In the genomic region with DNA sequence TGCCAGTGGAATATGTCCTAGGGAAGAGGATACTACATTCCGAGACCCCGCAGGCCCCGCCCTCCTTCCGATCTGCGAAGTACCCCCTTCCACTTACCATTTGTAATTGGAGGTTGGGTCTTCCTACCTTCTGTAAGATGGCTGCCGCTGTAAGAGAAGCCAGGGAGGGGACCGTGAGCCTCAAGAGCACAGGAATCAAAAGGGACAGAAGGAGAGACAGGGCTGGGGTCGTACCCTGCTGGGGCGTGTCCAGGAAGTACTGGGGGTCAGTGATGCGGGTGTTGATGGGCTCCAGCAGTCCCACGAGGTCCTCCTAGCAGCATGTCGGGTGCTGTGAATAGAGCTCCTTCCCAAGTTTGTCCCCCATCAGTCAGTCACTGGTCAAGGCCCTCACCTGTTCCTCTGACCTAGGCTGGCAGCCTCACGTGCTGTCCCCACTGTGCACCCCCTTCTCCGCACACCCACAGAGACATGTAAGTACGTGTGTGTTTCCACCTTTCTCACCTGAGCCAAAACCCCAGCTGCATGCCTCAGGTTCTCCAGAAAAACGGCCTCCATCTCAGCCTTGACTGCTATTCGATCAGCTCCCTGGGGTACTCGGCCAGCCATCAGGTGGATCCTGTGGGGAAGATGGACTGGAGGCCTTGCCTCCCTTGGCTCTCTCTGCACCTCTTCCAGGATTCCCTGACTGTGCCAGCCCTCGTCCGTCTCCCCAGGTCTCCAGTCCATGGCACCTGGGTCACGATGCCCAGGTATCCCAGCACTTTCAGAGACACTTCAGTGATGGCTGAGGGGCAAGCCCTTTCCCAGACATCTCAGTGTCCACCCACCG, we compare ENCODE assay signal across 13 cellular contexts. TPM values are rescaled to one million over a fixed set of nuclear protein-coding genes. Genes with fewer than 3 reads are reported as not detected.
A peak's percentile ranks its signal among the peaks of the same experiment; 100 is the strongest.
DNase-seq lines count a peak whose midpoint lies in the region; ATAC-seq and TF ChIP-seq lines count a peak whose summit lies in the region.
"Had no signal": no experiment of that assay in that cellular context is flagged by ENCODE, and none has a peak within 500 bp of the region (broad histone marks: within the 10 kb centered on the region; RNA-seq: fewer than 3 reads in every experiment).

No MANE protein-coding gene starts in this region.

- peaks cover 0 to 2% (median 0%) of the 10 kb centered on the region in 11 donors for H3K9me3 Mint-ChIP-seq in naive thymus-derived CD4-positive, alpha-beta T cell
- H3K9me3 Mint-ChIP-seq: H9 had no signal

- H3K18ac ChIP-seq in IMR-90 (ENCODE audit: low read depth, low read length): no peak overlapping the region

- H4K20me1 ChIP-seq in IMR-90 (ENCODE audit: insufficient read depth, low read length): peaks cover 8% of the 10 kb centered on the region; the same call in 1 of the 2 replicates

- H3K9ac ChIP-seq in IMR-90 (ENCODE audit: low read depth, low read length): no peak overlapping the region

- DNase-seq in A673 (ENCODE audit: low spot score) (no peak), IMR-90 (no peak), brain microvascular endothelial cell (no peak), prostate gland (ENCODE audit: low spot score) (no peak), upper lobe of right lung (no peak), cerebellar nuclear complex (lab: John Stamatoyannopoulos, UW) (no peak)
- peak in 1 of 9 donors; percentile 19 for DNase-seq in naive thymus-derived CD4-positive, alpha-beta T cell
- DNase-seq: BE2C had no signal

- intact Hi-C loops in A673 (cut with micrococcal nuclease; ENCODE audit: unreplicated experiment): no loop called here
- intact Hi-C loops in IMR-90 (cut with micrococcal nuclease): loop anchor here (5.0 kb wide), 1 partner anchor 75 kb away; no protein-coding TSS in a partner anchor
- intact Hi-C loops in naive thymus-derived CD4-positive, alpha-beta T cell (cut with micrococcal nuclease): loop anchor here (5.0 kb wide), 2 partner anchors 85 to 495 kb away; a partner anchor contains a TSS
- intact Hi-C loops in prostate gland (cut with DNase I): no loop called here
- intact Hi-C loops in upper lobe of right lung (cut with DNase I): no loop called here

- no peak overlapping the region for H3K56ac ChIP-seq in IMR-90 (ENCODE audit: extremely low read depth, insufficient read depth, low read length)

- in situ Hi-C loops in IMR-90 (cut with MboI; ENCODE audit: low sequenced_read_pairs): no loop called here
- in situ Hi-C loops in brain microvascular endothelial cell (cut with HindIII; ENCODE audit: low pct_ligation_motif_present, low sequenced_read_pairs): no loop called here

- H2BK15ac ChIP-seq in IMR-90 (ENCODE audit: low read depth, low read length): no peak overlapping the region

- BruUV-seq in A673 (replicated peaks; lab: Mats Ljungman, UMichigan): TSS peak; percentile 69
- BruUV-seq in IMR-90 (replicated peaks; lab: Mats Ljungman, UMichigan): no TSS peak

- peak overlapping the region in 7 of 10 donors; percentile 8 to 91 (median 88) for H3K4me3 Mint-ChIP-seq in naive thymus-derived CD4-positive, alpha-beta T cell

- peak overlapping the region; percentile 88 for H3K4ac ChIP-seq in IMR-90 (ENCODE audit: low read depth, low read length)

- H3K23ac ChIP-seq in IMR-90 (ENCODE audit: low read depth, low read length): peak overlapping the region; percentile 86; the same call in 1 of the 2 replicates

- peak overlapping the region in 1 of 2 experiments; percentile 51; a peak in 1 of 4 replicates for H4K8ac ChIP-seq in IMR-90 (ENCODE audit: low read depth in 2 of 2, low read length in 2 of 2)

- H4K91ac ChIP-seq in IMR-90 (ENCODE audit: insufficient read depth, low read depth, low read length): no peak overlapping the region

- peak overlapping the region; percentile 62; the same call in 1 of the 2 replicates for H2BK120ac ChIP-seq in IMR-90 (ENCODE audit: low read depth, low read length)

- H2BK5ac ChIP-seq in IMR-90 (ENCODE audit: low read depth, low read length, poor library complexity, severe bottlenecking): peak overlapping the region; percentile 11

- TF ChIP-seq POLR2A in IMR-90 (IDR thresholded peaks at IDR 0.05; ENCODE audit: low read depth, low read length) (no peak), prostate gland (IDR thresholded peaks at IDR 0.05) (no peak)

- H3K4me2 ChIP-seq in IMR-90 (ENCODE audit: low read depth, low read length): no peak overlapping the region

- peaks cover 19% of the 10 kb centered on the region for H3K9me1 ChIP-seq in IMR-90 (ENCODE audit: insufficient read depth, low read length)

- H4K5ac ChIP-seq in IMR-90 (ENCODE audit: low read depth, low read length): no peak overlapping the region

- peaks cover 9 to 27% (median 18%) of the 10 kb centered on the region in 7 donors for H3K4me1 Mint-ChIP-seq in naive thymus-derived CD4-positive, alpha-beta T cell

- peak overlapping the region in 8 of 9 donors; percentile 68 to 94 (median 88) for H3K27ac Mint-ChIP-seq in naive thymus-derived CD4-positive, alpha-beta T cell

- H3K27ac ChIP-seq in A673 (ENCODE audit: low read depth, low read length, poor library complexity, severe bottlenecking) (no peak overlapping the region), IMR-90 (ENCODE audit: insufficient read depth, low read length) (no peak overlapping the region), brain microvascular endothelial cell (no peak overlapping the region), prostate gland (no peak overlapping the region), upper lobe of right lung (no peak overlapping the region)
- no peak overlapping the region for H3K27ac ChIP-seq in naive thymus-derived CD4-positive, alpha-beta T cell (ENCODE audit: low read depth, low read length)

- peak overlapping the region; percentile 79 for H2AK9ac ChIP-seq in IMR-90 (replicated peaks; ENCODE audit: low read depth, low read length, poor library complexity)

- H2AK5ac ChIP-seq in IMR-90 (ENCODE audit: low read depth, low read length): peak overlapping the region; percentile 81

- ATAC-seq in IMR-90 (ENCODE audit: low read depth) (no peak), HG02885 (IDR thresholded peaks at IDR 0.05; ENCODE audit: poor library complexity, unreplicated experiment) (no peak), upper lobe of right lung (no peak)
- ATAC-seq in naive thymus-derived CD4-positive, alpha-beta T cell: no peak
- ATAC-seq: activated CD4-positive, CD25-positive, alpha-beta regulatory T cell treated with anti-CD3 and anti-CD28 coated beads, Interleukin-2, amount 50 U/mL, for 24 hours had no signal

- peak overlapping the region; percentile 44 for H2AFZ ChIP-seq in IMR-90 (replicated peaks; ENCODE audit: low read length, poor library complexity)

- POLR2A ChIA-PET in A673 (lab: Charles Lee; ENCODE audit: low non-redundant PET): no interaction called here
- POLR2A ChIA-PET in IMR-90 (lab: Charles Lee; ENCODE audit: unreplicated experiment): interaction anchor here (1.0 kb wide), 1 partner anchor 16 kb away, joined by 3 read pairs; no protein-coding TSS in a partner anchor
- POLR2A ChIA-PET in naive thymus-derived CD4-positive, alpha-beta T cell (lab: Charles Lee): interaction anchor here (0.7 to 1.2 kb wide), 2 partner anchors 10 to 292 kb away, joined by 3 read pairs; no protein-coding TSS in a partner anchor

- H3K4me3 ChIP-seq in A673 (ENCODE audit: low read depth, low read length, poor library complexity, severe bottlenecking) (no peak overlapping the region), IMR-90 (ENCODE audit: insufficient read depth, low read depth, low read length) (no peak overlapping the region), brain microvascular endothelial cell (ENCODE audit: low read depth, low read length) (peak overlapping the region; percentile 9), prostate gland (no peak overlapping the region), upper lobe of right lung (no peak overlapping the region)
- H3K4me3 ChIP-seq in naive thymus-derived CD4-positive, alpha-beta T cell (ENCODE audit: low read length): no peak overlapping the region
- H3K4me3 ChIP-seq: MG63 had no signal

- no peak for TF ChIP-seq RAD21 in IMR-90 (IDR thresholded peaks at IDR 0.05; ENCODE audit: low read length)

- peaks cover 6% of the 10 kb centered on the region for H3K27me3 ChIP-seq in A673 (replicated peaks; ENCODE audit: insufficient read depth, low read depth, low read length, poor library complexity)
- H3K27me3 ChIP-seq in IMR-90 (ENCODE audit: control insufficient read depth, insufficient read depth, low read length): no peaks in the 10 kb centered on the region
- H3K27me3 ChIP-seq in brain microvascular endothelial cell (replicated peaks): no peaks in the 10 kb centered on the region
- H3K27me3 ChIP-seq in naive thymus-derived CD4-positive, alpha-beta T cell (ENCODE audit: control insufficient read depth in 2 of 2, insufficient read depth in 2 of 2, low read length in 2 of 2): no peaks in the 10 kb centered on the region
- H3K27me3 ChIP-seq in prostate gland (replicated peaks; ENCODE audit: insufficient read depth): no peaks in the 10 kb centered on the region
- no peaks in the 10 kb centered on the region for H3K27me3 ChIP-seq in upper lobe of right lung
- H3K27me3 ChIP-seq: BE2C had no signal

- 0 out of 2 replicates have a peak overlapping the region, but pooled peaks have one; percentile 39 for H3K14ac ChIP-seq in IMR-90 (replicated peaks; ENCODE audit: low read depth, low read length)

- TF ChIP-seq CTCF in A673 (conservative IDR thresholded peaks at IDR 0.05; ENCODE audit: low read depth, low read length): no peak
- no peak for TF ChIP-seq CTCF in IMR-90 (conservative IDR thresholded peaks at IDR 0.05; ENCODE audit: low read depth, low read length)
- no peak for TF ChIP-seq CTCF in brain microvascular endothelial cell (IDR thresholded peaks at IDR 0.05; ENCODE audit: low read depth, low read length, missing control alignments)
- TF ChIP-seq CTCF in prostate gland (IDR thresholded peaks at IDR 0.05): no peak
- no peak for TF ChIP-seq CTCF in upper lobe of right lung (IDR thresholded peaks at IDR 0.05)

- H3K9me3 ChIP-seq in A673 (ENCODE audit: low read depth, low read length, poor library complexity, severe bottlenecking) (no peaks in the 10 kb centered on the region), IMR-90 (ENCODE audit: control insufficient read depth, insufficient read depth, low read length) (no peaks in the 10 kb centered on the region), prostate gland (no peaks in the 10 kb centered on the region), upper lobe of right lung (no peaks in the 10 kb centered on the region)
- H3K9me3 ChIP-seq in naive thymus-derived CD4-positive, alpha-beta T cell (ENCODE audit: control insufficient read depth in 2 of 3, low read length in 3 of 3): no peaks in the 10 kb centered on the region
- H3K9me3 ChIP-seq: BE2C, MG63, psoas muscle had no signal

- H2BK20ac ChIP-seq in IMR-90 (ENCODE audit: low read depth, low read length): no peak overlapping the region

- H3K4me1 ChIP-seq in A673 (ENCODE audit: insufficient read depth, low read length, poor library complexity, severe bottlenecking) (peaks cover 11% of the 10 kb centered on the region), IMR-90 (ENCODE audit: control insufficient read depth, insufficient read depth, low read length) (peaks cover 7% of the 10 kb centered on the region), prostate gland (replicated peaks) (no peaks in the 10 kb centered on the region), upper lobe of right lung (no peaks in the 10 kb centered on the region)
- H3K4me1 ChIP-seq in naive thymus-derived CD4-positive, alpha-beta T cell (ENCODE audit: control insufficient read depth in 2 of 2, insufficient read depth in 2 of 2, low read length in 2 of 2): peaks cover 0 to 9% of the 10 kb centered on the region in 2 donors
- H3K4me1 ChIP-seq: BE2C had no signal

- dilution Hi-C loops in IMR-90 (cut with HindIII; ENCODE audit: low sequenced_read_pairs, unreplicated experiment): no loop called here

- WGBS in IMR-90 (ENCODE audit: extremely low coverage in 2 of 2, insufficient read length in 1 of 2), 2 experiments: 91% methylated on average over 4 of the region's 22 CpGs; no CpG with 5 or more reads in 1 of the 2 experiments
- WGBS in prostate gland: 81% methylated on average over 22 of the region's 22 CpGs

- CTCF ChIA-PET in A673 (lab: Charles Lee) (no interaction called here), IMR-90 (lab: Yijun Ruan, JAX) (no interaction called here)
- CTCF ChIA-PET in naive thymus-derived CD4-positive, alpha-beta T cell (lab: Charles Lee): no interaction called here

- H3K36me3 Mint-ChIP-seq in naive thymus-derived CD4-positive, alpha-beta T cell: peaks cover 0 to 22% (median 0%) of the 10 kb centered on the region in 5 donors

- peaks cover 0 to 14% (median 5%) of the 10 kb centered on the region in 5 donors for H3K27me3 Mint-ChIP-seq in naive thymus-derived CD4-positive, alpha-beta T cell

- H3K36me3 ChIP-seq in A673 (ENCODE audit: insufficient read depth, low read length, poor library complexity, severe bottlenecking): peaks cover 37% of the 10 kb centered on the region
- peaks cover 54% of the 10 kb centered on the region for H3K36me3 ChIP-seq in IMR-90 (ENCODE audit: control insufficient read depth, insufficient read depth, low read length)
- H3K36me3 ChIP-seq in brain microvascular endothelial cell (replicated peaks): peaks cover 49% of the 10 kb centered on the region
- H3K36me3 ChIP-seq in naive thymus-derived CD4-positive, alpha-beta T cell (ENCODE audit: control insufficient read depth in 2 of 3, insufficient read depth in 3 of 3, low read length in 3 of 3): peaks cover 0 to 41% (median 0%) of the 10 kb centered on the region in 3 experiments
- H3K36me3 ChIP-seq in prostate gland: peaks cover 0 to 19% of the 10 kb centered on the region in 2 donors
- H3K36me3 ChIP-seq in upper lobe of right lung: peaks cover 49% of the 10 kb centered on the region
- H3K36me3 ChIP-seq: BE2C had no signal

- peaks cover 10 to 59% of the 10 kb centered on the region in 2 experiments; a peak in 2 of 4 replicates for H3K79me1 ChIP-seq in IMR-90 (ENCODE audit: low read depth in 1 of 2, low read length in 2 of 2)

RNA-seq across cellular contexts. Expression of a gene that starts 1.8 kb away (rescaled TPM):
- 14.8 and 19.8 TPM in 2 replicates for total RNA-seq in A673 (2021)
- total RNA-seq in IMR-90 (2012; rRNA removed): 21.5 and 25.0 TPM in 2 replicates
- polyA plus RNA-seq in IMR-90 (2012; rRNA removed): 53.7 and 66.7 TPM in 2 replicates
- polyA plus RNA-seq in IMR-90 (2012; cell fraction: cytosol; rRNA removed): 46.3 and 63.2 TPM in 2 replicates
- polyA plus RNA-seq in IMR-90 (2012; cell fraction: nucleus; rRNA removed; ENCODE audit: low replicate concordance): 204 and 236 TPM in 2 replicates
- 10 to 100 TPM; 15.8 to 29.3 (median 26.8) TPM for total RNA-seq in naive thymus-derived CD4-positive, alpha-beta T cell
- 1 to 10 TPM; 4.4 to 5.6 TPM for polyA plus RNA-seq in naive thymus-derived CD4-positive, alpha-beta T cell
- 100 to 1,000 TPM in 1 of 2 donors, 10 to 100 TPM in 1; 67.7 to 104 TPM for total RNA-seq in prostate gland
- total RNA-seq in upper lobe of right lung: 72.6 TPM

Comparison
In these comparisons a context has a peak if more than half of its experiments do, and no peak if none do; other contexts are left out.
1. intact Hi-C loops: an anchor here in IMR-90 (5.0 kb wide) and naive thymus-derived CD4-positive, alpha-beta T cell (5.0 kb wide); none called in A673, prostate gland and upper lobe of right lung.